Comparison of ENCODE assay signal across 30 cellular contexts in genomic region chr5:149764086-149764485, GRCh38.
"Had no signal": no experiment of that assay in that cellular context is flagged by ENCODE, and none has a peak within 500 bp of the region (broad histone marks: within the 10 kb centered on the region; RNA-seq: fewer than 3 reads in every experiment).

No MANE protein-coding gene starts in this region.

- H3K4me1 ChIP-seq: colonic mucosa, lower lobe of right lung, suprapubic skin, tibial artery had no signal

- H3K27me3 ChIP-seq: colonic mucosa, dorsolateral prefrontal cortex, gastroesophageal sphincter, neutrophil, stomach, suprapubic skin, tibial artery had no signal

- DNase-seq: activated CD4-positive, alpha-beta T cell treated with anti-CD3 and anti-CD28 coated beads, Interleukin-2, amount 50 U/mL, for 1 hour; activated CD8-positive, alpha-beta T cell treated with anti-CD3 and anti-CD28 coated beads for 36 hours; activated gamma-delta T cell treated with Interleukin-2 at 50 U/mL for 16 hours; activated T-cell treated with anti-CD3 and anti-CD28 coated beads, Interleukin-2, amount 50 U/mL, for 4 hours; anterior cingulate cortex; cerebellar nuclear complex; colonic mucosa; dorsolateral prefrontal cortex; effector memory CD4-positive, alpha-beta T cell; erythroblast; hippocampal formation; left colon; lower lobe of right lung; retina; stimulated activated CD4-positive, alpha-beta T cell treated with anti-CD3 and anti-CD28 coated beads, Interleukin-4, amount 100 ng/mL, for 24 hours; stimulated activated naive B cell treated with anti-CD40 and anti-IgM and Interleukin-4, amounts not matched to agents 10 μg/mL and 1 μg/mL and 100 μg/mL, for 72 hours; stomach; T-helper 17 cell had no signal

- ATAC-seq: activated CD8-positive, alpha-beta T cell treated with anti-CD3 and anti-CD28 coated beads for 36 hours; activated T-cell treated with anti-CD3 and anti-CD28 coated beads, Interleukin-2, amount 50 U/mL, for 4 hours; activated T-helper 17 cell treated with anti-CD3 and anti-CD28 coated beads, Interleukin-2, amount 50 U/mL, for 72 hours; gastroesophageal sphincter; lower lobe of right lung; mucosa of descending colon; sciatic nerve; SK-N-SH treated with all-trans-retinoic acid at 6 μM for 48 hours; stimulated activated naive B cell treated with anti-CD40 and anti-IgM and Interleukin-4, amounts not matched to agents 10 μg/mL and 1 μg/mL and 100 μg/mL, for 72 hours; T-helper 17 cell had no signal

- H3K27me3 Mint-ChIP-seq: activated CD8-positive, alpha-beta T cell treated with anti-CD3 and anti-CD28 coated beads for 36 hours; activated naive CD4-positive, alpha-beta T cell treated with anti-CD3 and anti-CD28 coated beads, Interleukin-2, amount 50 U/mL, for 24 hours; activated T-helper 17 cell treated with anti-CD3 and anti-CD28 coated beads, Interleukin-2, amount 50 U/mL, for 72 hours; stimulated activated naive B cell treated with anti-CD40 and anti-IgM and Interleukin-4, amounts not matched to agents 10 μg/mL and 1 μg/mL and 100 μg/mL, for 72 hours; T-helper 17 cell had no signal

- H3K27ac Mint-ChIP-seq: activated CD8-positive, alpha-beta T cell treated with anti-CD3 and anti-CD28 coated beads for 36 hours; activated naive CD4-positive, alpha-beta T cell treated with anti-CD3 and anti-CD28 coated beads, Interleukin-2, amount 50 U/mL, for 24 hours; activated T-helper 17 cell treated with anti-CD3 and anti-CD28 coated beads, Interleukin-2, amount 50 U/mL, for 72 hours; nephron; progenitor cell of endocrine pancreas; stimulated activated naive B cell treated with anti-CD40 and anti-IgM and Interleukin-4, amounts not matched to agents 10 μg/mL and 1 μg/mL and 100 μg/mL, for 72 hours; T-helper 17 cell had no signal

- H3K36me3 ChIP-seq: colonic mucosa, gastroesophageal sphincter, lower lobe of right lung, neutrophil, stomach, suprapubic skin had no signal

- H3K9me3 Mint-ChIP-seq: activated naive CD4-positive, alpha-beta T cell treated with anti-CD3 and anti-CD28 coated beads, Interleukin-2, amount 50 U/mL, for 24 hours; activated T-helper 17 cell treated with anti-CD3 and anti-CD28 coated beads, Interleukin-2, amount 50 U/mL, for 72 hours; nephron; stimulated activated naive B cell treated with anti-CD40 and anti-IgM and Interleukin-4, amounts not matched to agents 10 μg/mL and 1 μg/mL and 100 μg/mL, for 72 hours had no signal

- H3K9me3 ChIP-seq: colonic mucosa, mucosa of descending colon, neutrophil, suprapubic skin, tibial artery had no signal

- H3K4me3 Mint-ChIP-seq: activated CD8-positive, alpha-beta T cell treated with anti-CD3 and anti-CD28 coated beads for 36 hours; activated naive CD4-positive, alpha-beta T cell treated with anti-CD3 and anti-CD28 coated beads, Interleukin-2, amount 50 U/mL, for 24 hours; activated T-cell treated with anti-CD3 and anti-CD28 coated beads, Interleukin-2, amount 50 U/mL, for 4 hours; activated T-helper 17 cell treated with anti-CD3 and anti-CD28 coated beads, Interleukin-2, amount 50 U/mL, for 72 hours; nephron; stimulated activated naive B cell treated with anti-CD40 and anti-IgM and Interleukin-4, amounts not matched to agents 10 μg/mL and 1 μg/mL and 100 μg/mL, for 72 hours; T-helper 17 cell had no signal

- H3K4me1 Mint-ChIP-seq: activated naive CD4-positive, alpha-beta T cell treated with anti-CD3 and anti-CD28 coated beads, Interleukin-2, amount 50 U/mL, for 24 hours; activated T-helper 17 cell treated with anti-CD3 and anti-CD28 coated beads, Interleukin-2, amount 50 U/mL, for 72 hours had no signal

- H3K4me3 ChIP-seq: colonic mucosa, dorsolateral prefrontal cortex, gastroesophageal sphincter, lower lobe of right lung, mucosa of descending colon, skin epidermis, stomach, suprapubic skin, tibial artery had no signal

- H3K27ac ChIP-seq: colonic mucosa, dorsolateral prefrontal cortex, gastroesophageal sphincter, lower lobe of right lung, neutrophil, skin epidermis, stomach, suprapubic skin, tibial artery had no signal
